Comparison of ENCODE assay signal across 21 cellular contexts in the genomic region with DNA sequence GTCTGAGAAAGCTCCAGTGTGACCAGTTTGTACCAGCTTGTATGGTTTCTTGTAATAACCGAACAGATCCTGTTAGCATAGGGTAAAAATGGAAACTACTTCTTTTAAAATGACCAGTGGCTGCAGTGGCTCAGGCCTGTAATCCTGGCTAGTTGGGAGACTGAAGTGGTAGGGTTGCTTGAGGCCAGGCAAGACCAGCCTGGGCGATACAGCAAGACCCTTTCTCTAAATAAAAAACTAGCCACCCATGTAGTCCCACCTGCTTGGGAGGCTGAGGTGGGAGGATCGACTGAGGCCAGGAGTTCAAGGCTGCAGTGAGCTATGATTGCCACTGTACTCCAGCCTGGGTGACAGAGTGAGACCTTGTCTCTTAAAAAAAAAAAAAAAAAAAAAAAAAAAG. TPM values are rescaled to one million over a fixed set of nuclear protein-coding genes. Genes with fewer than 3 reads are reported as not detected.
DNase-seq lines count a peak whose midpoint lies in the region; ATAC-seq, FAIRE-seq and TF ChIP-seq lines count a peak whose summit lies in the region.
"Had no signal": no experiment of that assay in that cellular context is flagged by ENCODE, and none has a peak within 500 bp of the region (broad histone marks: within the 10 kb centered on the region; RNA-seq: fewer than 3 reads in every experiment).

No MANE protein-coding gene starts in this region.

- H3K27ac Mint-ChIP-seq in activated T-cell treated with anti-CD3 and anti-CD28 coated beads, Interleukin-2, amount 50 U/mL, for 72 hours = peak overlapping the region; percentile 30
- peak overlapping the region; percentile 65 for H3K27ac Mint-ChIP-seq in memory B cell
- H3K27ac Mint-ChIP-seq: T-helper 1 cell treated with Interleukin-12 subunit alpha and Interleukin-12 subunit beta and Interleukin-4 antibody, amounts not matched to agents 30 μg/mL and 1 μg/mL, for 36 hours had no signal

- 91 to 94% methylated on average over 3 of the region's 3 CpGs for WGBS in thyroid gland, 2 donors
- WGBS in stomach, 5 donors = 90 to 92% (median 91%) methylated on average over 3 of the region's 3 CpGs

- H3K4me1 Mint-ChIP-seq in activated T-cell treated with anti-CD3 and anti-CD28 coated beads, Interleukin-2, amount 50 U/mL, for 72 hours (ENCODE audit: low read depth) = peaks cover 40% of the 10 kb centered on the region
- H3K4me1 Mint-ChIP-seq in memory B cell = peaks cover 22% of the 10 kb centered on the region

- H3K27me3 Mint-ChIP-seq in activated T-cell treated with anti-CD3 and anti-CD28 coated beads, Interleukin-2, amount 50 U/mL, for 72 hours (ENCODE audit: low read depth) = no peaks in the 10 kb centered on the region
- H3K27me3 Mint-ChIP-seq in memory B cell = no peaks in the 10 kb centered on the region

- TF ChIP-seq POLR2A in thyroid gland (IDR thresholded peaks at IDR 0.05) = no peak
- no peak for TF ChIP-seq POLR2A in stomach (IDR thresholded peaks at IDR 0.05)

- H3K4me3 Mint-ChIP-seq in activated T-cell treated with anti-CD3 and anti-CD28 coated beads, Interleukin-2, amount 50 U/mL, for 72 hours = no peak overlapping the region
- no peak overlapping the region for H3K4me3 Mint-ChIP-seq in memory B cell
- H3K4me3 Mint-ChIP-seq: T-helper 1 cell treated with Interleukin-12 subunit alpha and Interleukin-12 subunit beta and Interleukin-4 antibody, amounts not matched to agents 30 μg/mL and 1 μg/mL, for 36 hours had no signal

- TF ChIP-seq EP300 in stomach (IDR thresholded peaks at IDR 0.05) = no peak

- no peak for ATAC-seq in activated T-cell treated with anti-CD3 and anti-CD28 coated beads, Interleukin-2, amount 50 U/mL, for 72 hours (replicated peaks in 1 of 2)
- ATAC-seq in memory B cell (ENCODE audit: low read depth) = no peak
- ATAC-seq: K562 had no signal

- H3K27ac ChIP-seq in angular gyrus (ENCODE audit: low read depth, low read length) (peak overlapping the region; percentile 99), thyroid gland (peak overlapping the region; percentile 82 to 85 (median 83)), stomach (no peak overlapping the region)
- H3K27ac ChIP-seq: A549, WERI-Rb-1 had no signal

- no peak for DNase-seq in activated T-cell treated with anti-CD3 and anti-CD28 coated beads, Interleukin-2, amount 50 U/mL, for 72 hours
- no peak for DNase-seq in activated T-cell treated with anti-CD3 and anti-CD28 coated beads, Interleukin-2, amount 50 U/mL, for 48 hours
- DNase-seq in memory B cell (ENCODE audit: low spot score in 2 of 2) (no peak), thyroid gland (no peak), GM19239 (ENCODE audit: insufficient read length, low spot score) (no peak), stomach (no peak), NCI-H226 (no peak)
- DNase-seq: activated CD4-positive, alpha-beta T cell treated with anti-CD3 and anti-CD28 coated beads, Interleukin-2, amount 50 U/mL, for 48 hours; activated naive CD4-positive, alpha-beta T cell treated with Interleukin-2 at 50 U/mL for 16 hours; aorta; NCI-H1694; NCI-H2227 treated with DMSO at 0.1 percent for 48 hours; WERI-Rb-1 had no signal

- intact Hi-C loops in thyroid gland (cut with DNase I) = no loop called here
- intact Hi-C loops in stomach (cut with DNase I; ENCODE audit: low total_unique reads) = no loop called here

- H3K36me3 Mint-ChIP-seq in activated T-cell treated with anti-CD3 and anti-CD28 coated beads, Interleukin-2, amount 50 U/mL, for 72 hours (ENCODE audit: insufficient read depth in 2 of 2) = peaks cover 0 to 6% of the 10 kb centered on the region in 2 donors
- H3K36me3 Mint-ChIP-seq in memory B cell = peaks cover 10% of the 10 kb centered on the region

- H3K9me3 Mint-ChIP-seq in activated T-cell treated with anti-CD3 and anti-CD28 coated beads, Interleukin-2, amount 50 U/mL, for 72 hours = no peaks in the 10 kb centered on the region
- no peaks in the 10 kb centered on the region for H3K9me3 Mint-ChIP-seq in memory B cell
- H3K9me3 Mint-ChIP-seq: T-helper 1 cell treated with Interleukin-12 subunit alpha and Interleukin-12 subunit beta and Interleukin-4 antibody, amounts not matched to agents 30 μg/mL and 1 μg/mL, for 36 hours had no signal

- no peak overlapping the region for H3K4me3 ChIP-seq in thyroid gland (replicated peaks in 1 of 3)
- no peak overlapping the region for H3K4me3 ChIP-seq in stomach
- H3K4me3 ChIP-seq: A549, K562, skin epidermis had no signal

- H3K27me3 ChIP-seq in thyroid gland = no peaks in the 10 kb centered on the region
- H3K27me3 ChIP-seq in stomach = no peaks in the 10 kb centered on the region

- FAIRE-seq in GM19239 (lab: Jason Lieb, UNC) = no peak
- FAIRE-seq: A549, endometrium, GM18507, K562, urothelium cell line had no signal

- TF ChIP-seq CTCF in thyroid gland (IDR thresholded peaks at IDR 0.05) = no peak
- TF ChIP-seq CTCF in stomach (IDR thresholded peaks at IDR 0.05) = no peak

- peaks cover 29 to 47% of the 10 kb centered on the region in 2 donors for H3K4me1 ChIP-seq in thyroid gland
- H3K4me1 ChIP-seq in stomach = peaks cover 15 to 74% (median 28%) of the 10 kb centered on the region in 4 donors

- H3K9me3 ChIP-seq in thyroid gland (no peaks in the 10 kb centered on the region), stomach (no peaks in the 10 kb centered on the region)
- H3K9me3 ChIP-seq: A549 had no signal

- H3K36me3 ChIP-seq in thyroid gland (peaks cover 8% of the 10 kb centered on the region in 2 donors), stomach (peaks cover 0 to 11% (median 11%) of the 10 kb centered on the region in 4 donors)

RNA-seq across cellular contexts. Expression of gene PSEN1, which starts 7.3 kb away (rescaled TPM):
- 10 to 100 TPM; 40.1 to 42.2 TPM for total RNA-seq in activated T-cell treated with anti-CD3 and anti-CD28 coated beads, Interleukin-2, amount 50 U/mL, for 72 hours
- total RNA-seq in thyroid gland (100 to 1,000 TPM in 1 of 4 donors, 10 to 100 TPM in 3; 54.6 to 100 (median 68.1) TPM), stomach (10 to 100 TPM; 17.9 to 89.8 (median 36.4) TPM)
- polyA plus RNA-seq in stomach = 10 to 100 TPM in 2 of 3 donors, 1 to 10 TPM in 1; 5.8 to 18.6 (median 11.8) TPM

Comparison
In these comparisons a context has a peak if more than half of its experiments do, and no peak if none do; other contexts are left out.
1. H3K27ac ChIP-seq: peak in angular gyrus (single experiment) and thyroid gland (3 of 3); none in stomach (0 of 5).